In genomic region chr2:180324191-180324590, GRCh38 we compare ENCODE assay signal across 21 cellular contexts.
DNase-seq lines count a peak whose midpoint lies in the region; ATAC-seq and TF ChIP-seq lines count a peak whose summit lies in the region.
"Had no signal": no experiment of that assay in that cellular context is flagged by ENCODE, and none has a peak within 500 bp of the region (broad histone marks: within the 10 kb centered on the region; RNA-seq: fewer than 3 reads in every experiment).

No MANE protein-coding gene starts in this region.

- DNase-seq in EL (peak; percentile 2), NCI-H82 (lab: John Stamatoyannopoulos, UW) (peak; percentile 31), epithelial cell of proximal tubule (ENCODE audit: low read depth) (peak; percentile 32), superior temporal gyrus (ENCODE audit: extremely low spot score) (no peak), T-helper 1 cell (no peak), endothelial cell (ENCODE audit: low spot score) (no peak)
- DNase-seq: CD4-positive, CD25-positive, alpha-beta regulatory T cell; COR-L47; DMS153; Karpas-422; NCI-H1694; NCI-H2081; NCI-H2171; NCI-H524 treated with DMSO at 0.1 percent for 48 hours; PC-3; RPMI8226; SHP77 treated with DMSO at 0.1 percent for 48 hours had no signal

- H3K4me3 ChIP-seq in epithelial cell of proximal tubule (ENCODE audit: low read depth, low read length) (no peak overlapping the region), neuron (ENCODE audit: low read length) (no peak overlapping the region)
- H3K4me3 ChIP-seq: A549, SK-N-MC had no signal

- no peaks in the 10 kb centered on the region for H3K36me3 Mint-ChIP-seq in endothelial cell (ENCODE audit: low read depth, unreplicated experiment)
- H3K36me3 Mint-ChIP-seq: CD4-positive, CD25-positive, alpha-beta regulatory T cell had no signal

- no peak for TF ChIP-seq CTCF in epithelial cell of proximal tubule (conservative IDR thresholded peaks at IDR 0.05; ENCODE audit: low read depth, low read length)
- TF ChIP-seq CTCF in endothelial cell (IDR thresholded peaks at IDR 0.05; ENCODE audit: unreplicated experiment): no peak

- H3K4me3 Mint-ChIP-seq in endothelial cell (ENCODE audit: unreplicated experiment): no peak overlapping the region
- H3K4me3 Mint-ChIP-seq: CD4-positive, CD25-positive, alpha-beta regulatory T cell had no signal

- no peaks in the 10 kb centered on the region for H3K9me3 ChIP-seq in neuron (ENCODE audit: low read length)
- H3K9me3 ChIP-seq: A549 had no signal

- H3K27me3 Mint-ChIP-seq in endothelial cell (ENCODE audit: unreplicated experiment): no peaks in the 10 kb centered on the region
- H3K27me3 Mint-ChIP-seq: CD4-positive, CD25-positive, alpha-beta regulatory T cell had no signal

- H3K27ac Mint-ChIP-seq in endothelial cell (ENCODE audit: unreplicated experiment): no peak overlapping the region
- H3K27ac Mint-ChIP-seq: CD4-positive, CD25-positive, alpha-beta regulatory T cell had no signal

- peak overlapping the region; percentile 43 for H2AFZ ChIP-seq in neuron (ENCODE audit: low read depth, low read length)

- no peaks in the 10 kb centered on the region for H3K4me1 Mint-ChIP-seq in endothelial cell (ENCODE audit: unreplicated experiment)
- H3K4me1 Mint-ChIP-seq: CD4-positive, CD25-positive, alpha-beta regulatory T cell had no signal

- no peaks in the 10 kb centered on the region for H3K9me3 Mint-ChIP-seq in endothelial cell (ENCODE audit: unreplicated experiment)

- peaks cover 1% of the 10 kb centered on the region for H3K4me1 ChIP-seq in neuron (ENCODE audit: insufficient read depth, low read length)
- H3K4me1 ChIP-seq: A549 had no signal

- no peaks in the 10 kb centered on the region for H3K36me3 ChIP-seq in neuron (ENCODE audit: insufficient read depth, low read length)

- no peak for ATAC-seq in GM21367 (IDR thresholded peaks at IDR 0.05; ENCODE audit: unreplicated experiment)
- ATAC-seq: A549, PC-3 had no signal

- no peaks in the 10 kb centered on the region for H3K27me3 ChIP-seq in neuron (ENCODE audit: insufficient read depth, low read length)

Comparison
In these comparisons a context has a peak if more than half of its experiments do, and no peak if none do; other contexts are left out.
1. DNase-seq: peak in EL (single experiment), NCI-H82 (single experiment) and epithelial cell of proximal tubule (single experiment); none in superior temporal gyrus (single experiment), T-helper 1 cell (0 of 5) and endothelial cell (single experiment).